In genomic region chr2:69437751-69438154, GRCh38 we compare ENCODE assay signal across 8 cellular contexts. TPM values are rescaled to one million over a fixed set of nuclear protein-coding genes. Genes with fewer than 3 reads are reported as not detected.
A peak's percentile ranks its signal among the peaks of the same experiment; 100 is the strongest.
DNase-seq lines count a peak whose midpoint lies in the region; ATAC-seq and TF ChIP-seq lines count a peak whose summit lies in the region.

No MANE protein-coding gene starts in this region.

- CTCF ChIA-PET in activated CD4-positive, alpha-beta T cell treated with anti-CD3 and anti-CD28 coated beads, Interleukin-2, amount 10 ng/mL, durations not matched to agents 7 days and 5 days (lab: Charles Lee) = interaction anchor here (1.0 to 2.0 kb wide), 10 partner anchors 8 to 180 kb away, joined by 3 to 7 read pairs (median 4); no protein-coding TSS in a partner anchor

- no peak for DNase-seq in activated CD4-positive, alpha-beta T cell treated with anti-CD3 and anti-CD28 coated beads, Interleukin-2, amount 10 ng/mL, durations not matched to agents 7 days and 5 days
- DNase-seq in activated CD4-positive, alpha-beta T cell treated with anti-CD3 and anti-CD28 coated beads for 4 hours = no peak
- DNase-seq in SK-N-MC (ENCODE audit: low read depth, low spot score) (no peak), fibroblast of mammary gland (ENCODE audit: low read depth) (no peak), osteoblast (ENCODE audit: insufficient read length, low spot score, missing footprints) (peak; percentile 82)

- H3K9me3 Mint-ChIP-seq in activated CD4-positive, alpha-beta T cell treated with anti-CD3 and anti-CD28 coated beads, Interleukin-2, amount 10 ng/mL, durations not matched to agents 7 days and 5 days = peaks cover 13% of the 10 kb centered on the region

- ATAC-seq in HG03045 (IDR thresholded peaks at IDR 0.05; ENCODE audit: unreplicated experiment) (no peak), GM18858 (IDR thresholded peaks at IDR 0.05; ENCODE audit: unreplicated experiment) (no peak), HG02938 (IDR thresholded peaks at IDR 0.05; ENCODE audit: unreplicated experiment) (no peak)

- H3K4me1 Mint-ChIP-seq in activated CD4-positive, alpha-beta T cell treated with anti-CD3 and anti-CD28 coated beads, Interleukin-2, amount 10 ng/mL, durations not matched to agents 7 days and 5 days = peaks cover 35% of the 10 kb centered on the region

- peaks cover 16% of the 10 kb centered on the region for H3K4me1 ChIP-seq in osteoblast (ENCODE audit: insufficient read depth, low read length)

- peaks cover 41% of the 10 kb centered on the region for H3K79me2 ChIP-seq in osteoblast (ENCODE audit: insufficient read depth, low read length)

- H3K9me3 ChIP-seq in SK-N-MC (ENCODE audit: low read depth, low read length) = no peaks in the 10 kb centered on the region
- no peaks in the 10 kb centered on the region for H3K9me3 ChIP-seq in osteoblast (ENCODE audit: low read depth, low read length)

- H3K36me3 Mint-ChIP-seq in activated CD4-positive, alpha-beta T cell treated with anti-CD3 and anti-CD28 coated beads, Interleukin-2, amount 10 ng/mL, durations not matched to agents 7 days and 5 days (ENCODE audit: low read depth) = peaks cover 17% of the 10 kb centered on the region

- H3K27me3 Mint-ChIP-seq in activated CD4-positive, alpha-beta T cell treated with anti-CD3 and anti-CD28 coated beads, Interleukin-2, amount 10 ng/mL, durations not matched to agents 7 days and 5 days = no peaks in the 10 kb centered on the region

- H3K4me2 ChIP-seq in osteoblast (ENCODE audit: insufficient read depth, low read length) = peak overlapping the region; percentile 99

- peak overlapping the region; percentile 100 for H3K27ac Mint-ChIP-seq in activated CD4-positive, alpha-beta T cell treated with anti-CD3 and anti-CD28 coated beads, Interleukin-2, amount 10 ng/mL, durations not matched to agents 7 days and 5 days

- POLR2A ChIA-PET in activated CD4-positive, alpha-beta T cell treated with anti-CD3 and anti-CD28 coated beads, Interleukin-2, amount 10 ng/mL, durations not matched to agents 7 days and 5 days (lab: Charles Lee) = interaction anchor here (0.9 kb wide), 1 partner anchor 477 kb away, joined by 3 read pairs; the partner anchor contains the start of gene MXD1

- H4K20me1 ChIP-seq in osteoblast (ENCODE audit: insufficient read depth, low read length) = no peaks in the 10 kb centered on the region

- TF ChIP-seq CTCF in fibroblast of mammary gland (conservative IDR thresholded peaks at IDR 0.05; ENCODE audit: control insufficient read depth, insufficient read depth, low read depth, low read length) (no peak), osteoblast (IDR thresholded peaks at IDR 0.05; ENCODE audit: extremely low read depth, low read depth, low read length) (no peak)

- H3K36me3 ChIP-seq in SK-N-MC (ENCODE audit: insufficient read depth, low read length) = no peaks in the 10 kb centered on the region
- H3K36me3 ChIP-seq in osteoblast (ENCODE audit: insufficient read depth, low read length) = no peaks in the 10 kb centered on the region

- H2AFZ ChIP-seq in osteoblast (ENCODE audit: low read length) = peak overlapping the region; percentile 100

- H3K4me3 ChIP-seq in SK-N-MC (peak overlapping the region; percentile 89), fibroblast of mammary gland (ENCODE audit: control insufficient read depth, low read depth, low read length) (peak overlapping the region; percentile 94), osteoblast (ENCODE audit: insufficient read depth, low read length) (peak overlapping the region; percentile 84)

- peak overlapping the region; percentile 87 for H3K9ac ChIP-seq in SK-N-MC (ENCODE audit: insufficient read length)

- H3K27ac ChIP-seq in SK-N-MC (peak overlapping the region; percentile 81), osteoblast (ENCODE audit: low read depth, low read length) (peak overlapping the region; percentile 99)

- H3K27me3 ChIP-seq in osteoblast (ENCODE audit: insufficient read depth, low read length) = no peaks in the 10 kb centered on the region

- peak overlapping the region; percentile 95 for H3K4me3 Mint-ChIP-seq in activated CD4-positive, alpha-beta T cell treated with anti-CD3 and anti-CD28 coated beads, Interleukin-2, amount 10 ng/mL, durations not matched to agents 7 days and 5 days

RNA-seq across cellular contexts. Expression of gene NFU1, which starts 0.5 kb away (rescaled TPM):
- 10 to 100 TPM; 16.1 to 16.4 TPM for total RNA-seq in activated CD4-positive, alpha-beta T cell treated with anti-CD3 and anti-CD28 coated beads, Interleukin-2, amount 10 ng/mL, durations not matched to agents 7 days and 5 days
- 34.0 and 36.2 TPM in 2 replicates for total RNA-seq in osteoblast

RNA-seq across cellular contexts. Expression of gene GFPT1, which starts 50.7 kb away (rescaled TPM):
- total RNA-seq in activated CD4-positive, alpha-beta T cell treated with anti-CD3 and anti-CD28 coated beads, Interleukin-2, amount 10 ng/mL, durations not matched to agents 7 days and 5 days = 10 to 100 TPM; 16.6 to 17.2 TPM
- 53.9 and 64.4 TPM in 2 replicates for total RNA-seq in osteoblast
